ENCODE assay signal across 35 cellular contexts in the genomic region with DNA sequence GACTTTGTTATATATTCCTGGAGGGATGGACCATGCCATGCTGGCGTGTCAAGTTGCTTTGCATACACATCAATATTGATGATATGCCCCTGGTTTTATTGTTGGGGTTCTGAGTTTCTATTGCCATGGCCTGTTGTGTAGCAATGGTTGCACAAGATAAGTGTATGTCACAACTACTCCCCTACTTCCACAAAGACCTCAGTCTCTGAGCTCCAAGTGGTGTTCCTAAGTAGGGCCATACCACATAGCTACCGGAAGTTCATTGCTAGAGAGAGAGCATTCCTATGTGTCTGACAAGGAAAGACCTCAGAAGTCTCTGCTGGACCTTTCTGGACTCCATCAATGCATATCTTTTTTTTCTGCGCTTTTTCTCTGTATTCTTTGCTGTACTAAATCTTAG. TPM values are rescaled to one million over a fixed set of nuclear protein-coding genes. Genes with fewer than 3 reads are reported as not detected.
"Had no signal": no experiment of that assay in that cellular context is flagged by ENCODE, and none has a peak within 500 bp of the region (broad histone marks: within the 10 kb centered on the region; RNA-seq: fewer than 3 reads in every experiment).

No MANE protein-coding gene starts in this region.

- H3K4me3 ChIP-seq: adrenal gland, body of pancreas, coronary artery, dorsolateral prefrontal cortex, gastrocnemius medialis, left ventricle myocardium inferior, lung, right lobe of liver, thoracic aorta, vagina had no signal

- H3K27me3 ChIP-seq: adrenal gland, body of pancreas, gastrocnemius medialis, right lobe of liver, vagina had no signal

- H3K9me3 ChIP-seq: adrenal gland, body of pancreas, gastrocnemius medialis, left ventricle myocardium inferior, right lobe of liver, thoracic aorta, vagina had no signal

- H3K4me1 ChIP-seq: adrenal gland, body of pancreas, gastrocnemius medialis, left ventricle myocardium inferior, right lobe of liver had no signal

- DNase-seq: activated CD4-positive, alpha-beta T cell treated with anti-CD3 and anti-CD28 coated beads for 48 hours; activated CD4-positive, alpha-beta T cell treated with anti-CD3 and anti-CD28 coated beads, Interleukin-2, amount 50 U/mL, for 48 hours; activated CD8-positive, alpha-beta memory T cell treated with anti-CD3 and anti-CD28 coated beads for 24 hours; activated effector memory CD4-positive, alpha-beta T cell treated with anti-CD3 and anti-CD28 coated beads, Interleukin-2, amount 50 U/mL, for 16 hours; activated naive CD4-positive, alpha-beta T cell treated with anti-CD3 and anti-CD28 coated beads for 36 hours; activated naive CD8-positive, alpha-beta T cell treated with anti-CD3 and anti-CD28 coated beads for 36 hours; adrenal gland; aorta; body of pancreas; dorsolateral prefrontal cortex; effector memory CD4-positive, alpha-beta T cell; erythroblast; gastrocnemius medialis; glutamatergic neuron; left ventricle myocardium inferior; mesendoderm; right lobe of liver; stimulated activated CD4-positive, alpha-beta T cell treated with anti-CD3 and anti-CD28 coated beads, Interleukin-4, amount 100 ng/mL, for 24 hours; T-helper 9 cell; WERI-Rb-1 had no signal

- ATAC-seq: activated CD4-positive, CD25-positive, alpha-beta regulatory T cell treated with anti-CD3 and anti-CD28 coated beads, Interleukin-2, amount 50 U/mL, for 24 hours; body of pancreas; gastrocnemius medialis; right lobe of liver; stimulated activated effector memory CD8-positive, alpha-beta T cell treated with anti-CD3 and anti-CD28 coated beads, Interleukin-12 subunit alpha, Interleukin-12 subunit beta, amount 100 ng/mL, for 72 hours had no signal

- H3K36me3 ChIP-seq: adrenal gland, gastrocnemius medialis, left ventricle myocardium inferior, right lobe of liver, thoracic aorta, vagina, WERI-Rb-1 had no signal

- H3K27ac ChIP-seq: adrenal gland, body of pancreas, coronary artery, dorsolateral prefrontal cortex, gastrocnemius medialis, left ventricle myocardium inferior, right lobe of liver, thoracic aorta, vagina, WERI-Rb-1 had no signal

RNA-seq across cellular contexts. Expression of a gene that starts 19.7 kb away (rescaled TPM):
- total RNA-seq: activated naive CD4-positive, alpha-beta T cell treated with anti-CD3 and anti-CD28 coated beads for 36 hours; activated naive CD8-positive, alpha-beta T cell treated with anti-CD3 and anti-CD28 coated beads for 36 hours; activated T-helper 1 cell treated with anti-CD3 and anti-CD28 coated beads, Interleukin-12 subunit alpha, Interleukin-12 subunit beta, Interleukin-2, Interleukin-4 antibody, amounts not matched to agents 30 ng/mL and 10 ng/mL and 1 ng/mL, durations not matched to agents 14 hours and 24 hours and 36 hours; adrenal gland; aorta; body of pancreas; cerebellum; gastrocnemius medialis; left ventricle myocardium inferior; lung; mononuclear cell; natural killer cell treated with Interleukin-12 subunit alpha and Interleukin-12 subunit beta and Interleukin-15 and Interleukin-18, amount 100 ng/mL, for 72 hours; osteocyte; posterior vena cava; renal cortical epithelial cell; right lobe of liver; skeletal muscle tissue; subcutaneous adipose tissue; thoracic aorta; vagina had no signal
